In the genomic region with DNA sequence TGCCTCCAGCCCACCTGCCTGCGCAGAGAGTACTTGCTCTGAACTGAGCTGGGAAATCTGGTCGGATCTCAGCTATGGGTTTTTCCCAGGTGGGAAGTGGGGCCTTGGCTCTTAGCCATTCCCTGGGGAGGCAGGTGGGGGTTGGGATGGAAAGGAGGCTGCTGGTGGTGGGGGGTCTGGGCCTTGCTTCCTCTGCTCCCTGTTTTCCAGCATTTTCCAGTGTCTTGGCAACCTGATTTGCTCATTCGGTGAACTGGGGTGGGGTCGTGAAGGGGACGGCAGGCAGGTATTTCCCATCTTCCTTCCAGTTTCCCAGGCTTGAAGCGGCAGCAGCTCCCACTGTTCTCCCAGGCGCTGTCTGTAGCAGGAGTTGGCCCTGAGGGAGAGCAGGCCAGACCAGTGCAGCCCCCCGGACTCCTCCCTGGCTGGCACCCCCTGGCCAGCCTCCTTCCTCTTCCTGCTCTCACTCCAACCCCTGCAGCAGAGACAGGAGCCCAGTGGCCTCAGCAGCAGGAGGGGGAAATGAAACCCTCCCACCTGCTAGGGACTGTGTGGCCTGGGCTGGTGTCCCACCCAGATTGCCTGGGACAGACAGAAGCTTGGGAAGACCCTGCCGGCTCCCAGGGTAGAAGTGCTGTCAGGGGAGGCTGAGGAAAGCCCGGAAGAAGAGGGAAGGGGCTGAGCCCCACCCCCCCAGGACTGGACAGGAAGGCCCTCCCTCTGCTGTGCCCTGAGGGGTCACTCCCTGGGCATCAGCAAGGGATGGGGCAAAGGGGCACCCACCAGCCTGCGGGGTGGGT, we compare ENCODE assay signal across 11 cellular contexts. TPM values are rescaled to one million over a fixed set of nuclear protein-coding genes. Genes with fewer than 3 reads are reported as not detected.
A peak's percentile ranks its signal among the peaks of the same experiment; 100 is the strongest.
DNase-seq lines count a peak whose midpoint lies in the region; ATAC-seq and TF ChIP-seq lines count a peak whose summit lies in the region.
"Had no signal": no experiment of that assay in that cellular context is flagged by ENCODE, and none has a peak within 500 bp of the region (broad histone marks: within the 10 kb centered on the region; RNA-seq: fewer than 3 reads in every experiment).

No MANE protein-coding gene starts in this region.

- no peaks in the 10 kb centered on the region for H3K9me3 ChIP-seq in CD8-positive, alpha-beta T cell (ENCODE audit: low read length)
- no peaks in the 10 kb centered on the region for H3K9me3 ChIP-seq in MM.1S (replicated peaks; ENCODE audit: insufficient read depth, low read length)
- H3K9me3 ChIP-seq in osteoblast (ENCODE audit: low read depth, low read length), result no peaks in the 10 kb centered on the region
- H3K9me3 ChIP-seq: MG63 had no signal

- POLR2A ChIA-PET in CD8-positive, alpha-beta T cell (lab: Charles Lee), result interaction anchor here (0.9 to 3.1 kb wide), 6 partner anchors 8 to 22 kb away, joined by 3 to 9 read pairs (median 4); no protein-coding TSS in a partner anchor

- H3K9me2 ChIP-seq in MM.1S (replicated peaks; ENCODE audit: insufficient read depth, low read length), result no peaks in the 10 kb centered on the region

- H3K4me3 ChIP-seq in CD8-positive, alpha-beta T cell (ENCODE audit: low read depth, low read length), result no peak overlapping the region
- H3K4me3 ChIP-seq in MM.1S (ENCODE audit: low read length) (no peak overlapping the region), dorsolateral prefrontal cortex (peak overlapping the region in 31 of 59 donors; percentile 8 to 96 (median 90)), osteoblast (ENCODE audit: insufficient read depth, low read length) (no peak overlapping the region)
- H3K4me3 ChIP-seq: MG63 had no signal

- H3K4me2 ChIP-seq in MM.1S (ENCODE audit: low read depth, low read length), result peak overlapping the region; percentile 10; the same call in 1 of the 2 replicates
- H3K4me2 ChIP-seq in osteoblast (ENCODE audit: insufficient read depth, low read length), result no peak overlapping the region

- no peak overlapping the region for H3K27ac ChIP-seq in CD8-positive, alpha-beta T cell (ENCODE audit: low read depth, low read length)
- H3K27ac ChIP-seq in MM.1S (ENCODE audit: low read length) (peak overlapping the region; percentile 66; the same call in 1 of the 2 replicates), dorsolateral prefrontal cortex (peak overlapping the region in 57 of 59 donors; percentile 34 to 100 (median 99)), osteoblast (ENCODE audit: low read depth, low read length) (no peak overlapping the region), foreskin keratinocyte (no peak overlapping the region)

- H3K27ac Mint-ChIP-seq in CD8-positive, alpha-beta T cell, result peak overlapping the region; percentile 97

- intact Hi-C loops in CD8-positive, alpha-beta T cell (cut with DNase I, micrococcal nuclease), result no loop called here
- intact Hi-C loops in dorsolateral prefrontal cortex (cut with DNase I), result no loop called here

- no peak for TF ChIP-seq CTCF in CD8-positive, alpha-beta T cell (IDR thresholded peaks at IDR 0.05)
- TF ChIP-seq CTCF in MM.1S (IDR thresholded peaks at IDR 0.05; ENCODE audit: low read length) (no peak), dorsolateral prefrontal cortex (IDR thresholded peaks at IDR 0.05 in 54 of 56, conservative IDR thresholded peaks at IDR 0.05 in 2 of 56; ENCODE audit: low read depth in 1 of 56, partially characterized antibody in 56 of 56) (no peak), osteoblast (IDR thresholded peaks at IDR 0.05; ENCODE audit: extremely low read depth, low read depth, low read length) (no peak), foreskin keratinocyte (conservative IDR thresholded peaks at IDR 0.05) (no peak)

- H3K79me2 ChIP-seq in MM.1S (ENCODE audit: low read length) (peaks cover 99% of the 10 kb centered on the region), osteoblast (ENCODE audit: insufficient read depth, low read length) (peaks cover 100% of the 10 kb centered on the region)

- H3K36me3 ChIP-seq in CD8-positive, alpha-beta T cell (ENCODE audit: insufficient read depth, low read length), result peaks cover 18% of the 10 kb centered on the region
- H3K36me3 ChIP-seq in MM.1S (replicated peaks; ENCODE audit: insufficient read depth, low read length), result no peaks in the 10 kb centered on the region
- peaks cover 51% of the 10 kb centered on the region for H3K36me3 ChIP-seq in osteoblast (ENCODE audit: insufficient read depth, low read length)

- H3K27me3 Mint-ChIP-seq in CD8-positive, alpha-beta T cell (ENCODE audit: low read depth), result no peaks in the 10 kb centered on the region

- CTCF ChIA-PET in CD8-positive, alpha-beta T cell (lab: Charles Lee), result interaction anchor here (0.9 to 1.3 kb wide), 3 partner anchors 13 to 28 kb away, joined by 3 read pairs; no protein-coding TSS in a partner anchor

- peaks cover 10% of the 10 kb centered on the region for H3F3A ChIP-seq in MM.1S (ENCODE audit: insufficient read depth, low read length)

- H3K36me3 Mint-ChIP-seq in CD8-positive, alpha-beta T cell, result peaks cover 39% of the 10 kb centered on the region

- H3K4me3 Mint-ChIP-seq in CD8-positive, alpha-beta T cell, result peak overlapping the region; percentile 64

- H2AFZ ChIP-seq in MM.1S (ENCODE audit: low read length) (no peak overlapping the region), osteoblast (ENCODE audit: low read length) (no peak overlapping the region)

- no peak overlapping the region for H3K9ac ChIP-seq in MM.1S (ENCODE audit: low read length)

- H3K27me3 ChIP-seq in CD8-positive, alpha-beta T cell (ENCODE audit: insufficient read depth, low read length), result no peaks in the 10 kb centered on the region
- H3K27me3 ChIP-seq in MM.1S (replicated peaks; ENCODE audit: insufficient read depth, low read length), result no peaks in the 10 kb centered on the region
- no peaks in the 10 kb centered on the region for H3K27me3 ChIP-seq in dorsolateral prefrontal cortex
- H3K27me3 ChIP-seq in osteoblast (ENCODE audit: insufficient read depth, low read length), result no peaks in the 10 kb centered on the region
- no peaks in the 10 kb centered on the region for H3K27me3 ChIP-seq in foreskin keratinocyte
- H3K27me3 ChIP-seq: MG63 had no signal

- H3K4me1 ChIP-seq in CD8-positive, alpha-beta T cell (ENCODE audit: insufficient read depth, low read length), result peaks cover 83% of the 10 kb centered on the region
- peaks cover 57% of the 10 kb centered on the region for H3K4me1 ChIP-seq in MM.1S (ENCODE audit: low read length)
- peaks cover 37% of the 10 kb centered on the region for H3K4me1 ChIP-seq in osteoblast (ENCODE audit: insufficient read depth, low read length)
- H3K4me1 ChIP-seq in foreskin keratinocyte, result peaks cover 5% of the 10 kb centered on the region

- H3K9me3 Mint-ChIP-seq in CD8-positive, alpha-beta T cell, result no peaks in the 10 kb centered on the region

- no peak for ATAC-seq in CD8-positive, alpha-beta T cell
- ATAC-seq in HG02623 (IDR thresholded peaks at IDR 0.05; ENCODE audit: unreplicated experiment) (no peak), HG03457 (IDR thresholded peaks at IDR 0.05; ENCODE audit: unreplicated experiment) (no peak), foreskin keratinocyte (no peak), HG03439 (IDR thresholded peaks at IDR 0.05; ENCODE audit: unreplicated experiment) (no peak)
- ATAC-seq: HCT116 had no signal

- no peak for DNase-seq in CD8-positive, alpha-beta T cell
- DNase-seq in MM.1S (peak; percentile 1), dorsolateral prefrontal cortex (no peak), osteoblast (ENCODE audit: insufficient read length, low spot score, missing footprints) (peak; percentile 21), foreskin keratinocyte (no peak)
- DNase-seq: dermis blood vessel endothelial cell, MG63 had no signal

- H4K20me1 ChIP-seq in MM.1S (ENCODE audit: insufficient read depth, low read length), result peaks cover 35% of the 10 kb centered on the region
- peaks cover 93% of the 10 kb centered on the region for H4K20me1 ChIP-seq in osteoblast (ENCODE audit: insufficient read depth, low read length)

- peaks cover 90% of the 10 kb centered on the region for H3K4me1 Mint-ChIP-seq in CD8-positive, alpha-beta T cell (ENCODE audit: low read depth)

RNA-seq across cellular contexts. Expression of a gene that starts 6.6 kb away (rescaled TPM):
- 10 to 100 TPM; 47.9 to 53.1 TPM for total RNA-seq in CD8-positive, alpha-beta T cell
- 100 to 1,000 TPM in 118 of 120 experiments, 10 to 100 TPM in 2; 95.2 to 308 (median 133) TPM for total RNA-seq in dorsolateral prefrontal cortex
- 107 and 126 TPM in 2 replicates for total RNA-seq in osteoblast
- total RNA-seq in foreskin keratinocyte, result 57.9 and 65.4 TPM in 2 replicates
- polyA plus RNA-seq in foreskin keratinocyte, result 59.3 and 62.8 TPM in 2 replicates

Comparison
In these comparisons a context has a peak if more than half of its experiments do, and no peak if none do; other contexts are left out.
1. DNase-seq: peak in MM.1S (single experiment) and osteoblast (single experiment); none in CD8-positive, alpha-beta T cell (0 of 7), dorsolateral prefrontal cortex (0 of 10) and foreskin keratinocyte (0 of 2).
2. H3K27ac ChIP-seq: peak in MM.1S (single experiment) and dorsolateral prefrontal cortex (57 of 59); none in CD8-positive, alpha-beta T cell (single experiment), osteoblast (single experiment) and foreskin keratinocyte (single experiment).
3. H3K4me3 ChIP-seq: peak in dorsolateral prefrontal cortex (31 of 59); none in CD8-positive, alpha-beta T cell (single experiment), MM.1S (single experiment) and osteoblast (single experiment).